In the genomic region with DNA sequence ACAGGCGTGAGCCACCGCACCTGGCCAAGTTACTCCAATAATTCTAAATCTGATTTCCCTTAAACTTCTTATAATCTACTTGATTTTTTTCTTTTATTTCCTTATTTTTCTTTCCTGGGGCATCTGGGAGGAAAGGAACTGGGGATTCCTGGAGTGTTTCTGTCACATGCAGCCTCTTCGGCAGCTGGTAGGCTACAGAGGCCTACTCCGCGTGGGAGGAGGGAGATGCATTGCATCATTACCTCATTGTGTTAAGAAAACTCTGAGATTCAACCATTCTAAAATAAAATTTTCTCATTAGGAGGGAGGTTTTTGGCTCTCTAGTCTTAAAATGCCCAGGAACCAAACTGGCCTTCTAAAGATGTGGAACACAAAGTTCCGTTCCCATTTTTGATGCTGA, we compare ENCODE assay signal across 20 cellular contexts.
"Had no signal": no experiment of that assay in that cellular context is flagged by ENCODE, and none has a peak within 500 bp of the region (broad histone marks: within the 10 kb centered on the region; RNA-seq: fewer than 3 reads in every experiment).

No MANE protein-coding gene starts in this region.

- H3K36me3 Mint-ChIP-seq: activated CD4-positive, alpha-beta memory T cell treated with anti-CD3 and anti-CD28 coated beads for 36 hours; activated naive CD4-positive, alpha-beta T cell treated with anti-CD3 and anti-CD28 coated beads, Interleukin-2, amount 50 U/mL, for 24 hours; memory B cell; naive thymus-derived CD4-positive, alpha-beta T cell; type B pancreatic cell had no signal

- H3K27ac Mint-ChIP-seq: activated CD4-positive, alpha-beta memory T cell treated with anti-CD3 and anti-CD28 coated beads for 36 hours; activated CD4-positive, alpha-beta T cell treated with anti-CD3 and anti-CD28 coated beads for 36 hours; activated naive CD4-positive, alpha-beta T cell treated with anti-CD3 and anti-CD28 coated beads, Interleukin-2, amount 50 U/mL, for 24 hours; memory B cell; naive thymus-derived CD4-positive, alpha-beta T cell; stimulated activated naive CD8-positive, alpha-beta T cell treated with anti-CD3 and anti-CD28 coated beads, Interleukin-15, amount 100 ng/mL, for 72 hours; T-helper 17 cell; type B pancreatic cell had no signal

- H3K4me3 Mint-ChIP-seq: activated CD4-positive, alpha-beta memory T cell treated with anti-CD3 and anti-CD28 coated beads for 36 hours; activated CD4-positive, alpha-beta T cell treated with anti-CD3 and anti-CD28 coated beads for 36 hours; activated naive CD4-positive, alpha-beta T cell treated with anti-CD3 and anti-CD28 coated beads, Interleukin-2, amount 50 U/mL, for 24 hours; central memory CD8-positive, alpha-beta T cell; memory B cell; naive thymus-derived CD4-positive, alpha-beta T cell; stimulated activated naive CD8-positive, alpha-beta T cell treated with anti-CD3 and anti-CD28 coated beads, Interleukin-15, amount 100 ng/mL, for 72 hours; T-helper 17 cell; type B pancreatic cell had no signal

- H3K9me3 ChIP-seq: body of pancreas, esophagus squamous epithelium, gastrocnemius medialis, mucosa of descending colon had no signal

- H3K27me3 Mint-ChIP-seq: activated CD4-positive, alpha-beta memory T cell treated with anti-CD3 and anti-CD28 coated beads for 36 hours; activated CD4-positive, alpha-beta T cell treated with anti-CD3 and anti-CD28 coated beads for 36 hours; activated naive CD4-positive, alpha-beta T cell treated with anti-CD3 and anti-CD28 coated beads, Interleukin-2, amount 50 U/mL, for 24 hours; central memory CD8-positive, alpha-beta T cell; stimulated activated naive CD8-positive, alpha-beta T cell treated with anti-CD3 and anti-CD28 coated beads, Interleukin-15, amount 100 ng/mL, for 72 hours; T-helper 17 cell had no signal

- H3K27ac ChIP-seq: body of pancreas, esophagus squamous epithelium, gastrocnemius medialis, left lung, spleen had no signal

- H3K4me1 Mint-ChIP-seq: activated CD4-positive, alpha-beta T cell treated with anti-CD3 and anti-CD28 coated beads for 36 hours; activated naive CD4-positive, alpha-beta T cell treated with anti-CD3 and anti-CD28 coated beads, Interleukin-2, amount 50 U/mL, for 24 hours; central memory CD8-positive, alpha-beta T cell; memory B cell; naive thymus-derived CD4-positive, alpha-beta T cell; stimulated activated naive CD8-positive, alpha-beta T cell treated with anti-CD3 and anti-CD28 coated beads, Interleukin-15, amount 100 ng/mL, for 72 hours; T-helper 17 cell had no signal

- ATAC-seq: activated CD4-positive, alpha-beta T cell treated with anti-CD3 and anti-CD28 coated beads for 36 hours; body of pancreas; left lung; mucosa of descending colon; naive thymus-derived CD4-positive, alpha-beta T cell; stimulated activated naive CD8-positive, alpha-beta T cell treated with anti-CD3 and anti-CD28 coated beads, Interleukin-15, amount 100 ng/mL, for 72 hours; T-helper 17 cell had no signal

- H3K9me3 Mint-ChIP-seq: activated CD4-positive, alpha-beta memory T cell treated with anti-CD3 and anti-CD28 coated beads for 36 hours; activated naive CD4-positive, alpha-beta T cell treated with anti-CD3 and anti-CD28 coated beads, Interleukin-2, amount 50 U/mL, for 24 hours; type B pancreatic cell had no signal

- DNase-seq: activated CD4-positive, alpha-beta memory T cell treated with anti-CD3 and anti-CD28 coated beads for 36 hours; activated CD4-positive, alpha-beta T cell treated with anti-CD3 and anti-CD28 coated beads for 36 hours; activated CD8-positive, alpha-beta memory T cell treated with anti-CD3 and anti-CD28 coated beads, Interleukin-2, amount 50 U/mL, for 4 hours; activated effector memory CD4-positive, alpha-beta T cell treated with anti-CD3 and anti-CD28 coated beads, Interleukin-2, amount 50 U/mL, for 16 hours; activated T-cell treated with anti-CD3 and anti-CD28 coated beads, Interleukin-2, amount 50 U/mL, for 48 hours; amniotic stem cell; body of pancreas; effector CD8-positive, alpha-beta T cell; esophagus squamous epithelium; gastrocnemius medialis; left lung; mucosa of descending colon; naive thymus-derived CD4-positive, alpha-beta T cell; spleen; stimulated activated naive CD8-positive, alpha-beta T cell treated with anti-CD3 and anti-CD28 coated beads, Interleukin-15, amount 100 ng/mL, for 72 hours; T-helper 17 cell had no signal

- H3K27me3 ChIP-seq: body of pancreas, left lung, spleen had no signal

- H3K4me1 ChIP-seq: esophagus squamous epithelium, gastrocnemius medialis, left lung, spleen had no signal

- H3K36me3 ChIP-seq: esophagus squamous epithelium, gastrocnemius medialis, left lung, spleen had no signal

- H3K4me3 ChIP-seq: body of pancreas, esophagus squamous epithelium, gastrocnemius medialis, left lung, mucosa of descending colon, spleen had no signal
